Comparison of ENCODE assay signal across 30 cellular contexts in genomic region chr19:45145270-45146189, GRCh38.
"Had no signal": no experiment of that assay in that cellular context is flagged by ENCODE, and none has a peak within 500 bp of the region (broad histone marks: within the 10 kb centered on the region; RNA-seq: fewer than 3 reads in every experiment).

No MANE protein-coding gene starts in this region.

- H3K27ac ChIP-seq: breast epithelium, colonic mucosa, epithelial cell of prostate, esophagus squamous epithelium, heart right ventricle, left ventricle myocardium inferior, ovary, prostate gland, sigmoid colon, suprapubic skin, tibial nerve had no signal

- H3K27me3 ChIP-seq: breast epithelium, colonic mucosa, ovary, suprapubic skin had no signal

- H3K36me3 Mint-ChIP-seq: natural killer cell treated with Interleukin-12 subunit alpha and Interleukin-12 subunit beta and Interleukin-15 and Interleukin-18, amount 100 ng/mL, for 72 hours had no signal

- ATAC-seq: activated T-cell treated with anti-CD3 and anti-CD28 coated beads, Interleukin-2, amount 50 U/mL, for 4 hours; activated T-helper 17 cell treated with anti-CD3 and anti-CD28 coated beads, Interleukin-2, amount 50 U/mL, for 72 hours; heart right ventricle; natural killer cell treated with Interleukin-12 subunit alpha and Interleukin-12 subunit beta and Interleukin-15 and Interleukin-18, amount 100 ng/mL, for 72 hours; stimulated activated effector memory CD8-positive, alpha-beta T cell treated with anti-CD3 and anti-CD28 coated beads, Interleukin-12 subunit alpha, Interleukin-12 subunit beta, amount 100 ng/mL, for 72 hours; WTC11 had no signal

- H3K36me3 ChIP-seq: breast epithelium, colonic mucosa, ovary had no signal

- H3K27ac Mint-ChIP-seq: activated CD4-positive, alpha-beta memory T cell treated with anti-CD3 and anti-CD28 coated beads, Interleukin-2, amount 10 ng/mL, durations not matched to agents 7 days and 5 days; activated CD4-positive, alpha-beta T cell treated with anti-CD3 and anti-CD28 coated beads, Interleukin-2, amount 10 ng/mL, durations not matched to agents 7 days and 5 days; activated T-helper 17 cell treated with anti-CD3 and anti-CD28 coated beads, Interleukin-2, amount 50 U/mL, for 72 hours; natural killer cell treated with Interleukin-12 subunit alpha and Interleukin-12 subunit beta and Interleukin-15 and Interleukin-18, amount 100 ng/mL, for 72 hours; stimulated activated effector memory CD8-positive, alpha-beta T cell treated with anti-CD3 and anti-CD28 coated beads, Interleukin-12 subunit alpha, Interleukin-12 subunit beta, amount 100 ng/mL, for 72 hours; WTC11 had no signal

- H3K4me3 Mint-ChIP-seq: activated CD4-positive, alpha-beta memory T cell treated with anti-CD3 and anti-CD28 coated beads, Interleukin-2, amount 10 ng/mL, durations not matched to agents 7 days and 5 days; activated CD4-positive, alpha-beta T cell treated with anti-CD3 and anti-CD28 coated beads, Interleukin-2, amount 10 ng/mL, durations not matched to agents 7 days and 5 days; activated T-cell treated with anti-CD3 and anti-CD28 coated beads, Interleukin-2, amount 50 U/mL, for 4 hours; activated T-helper 17 cell treated with anti-CD3 and anti-CD28 coated beads, Interleukin-2, amount 50 U/mL, for 72 hours; natural killer cell treated with Interleukin-12 subunit alpha and Interleukin-12 subunit beta and Interleukin-15 and Interleukin-18, amount 100 ng/mL, for 72 hours; stimulated activated effector memory CD8-positive, alpha-beta T cell treated with anti-CD3 and anti-CD28 coated beads, Interleukin-12 subunit alpha, Interleukin-12 subunit beta, amount 100 ng/mL, for 72 hours; WTC11 had no signal

- DNase-seq: activated CD4-positive, alpha-beta memory T cell treated with anti-CD3 and anti-CD28 coated beads, Interleukin-2, amount 10 ng/mL, durations not matched to agents 7 days and 5 days; activated CD4-positive, alpha-beta T cell treated with anti-CD3 and anti-CD28 coated beads for 1 hour; activated CD4-positive, alpha-beta T cell treated with anti-CD3 and anti-CD28 coated beads, Interleukin-2, amount 10 ng/mL, durations not matched to agents 7 days and 5 days; activated gamma-delta T cell treated with Interleukin-2 at 50 U/mL for 16 hours; activated naive CD4-positive, alpha-beta T cell treated with anti-CD3 and anti-CD28 coated beads, Interleukin-2, amount 50 U/mL, for 16 hours; activated T-cell treated with anti-CD3 and anti-CD28 coated beads, Interleukin-2, amount 50 U/mL, for 4 hours; amniotic stem cell; colonic mucosa; effector CD8-positive, alpha-beta T cell; esophagus squamous epithelium; foreskin melanocyte; heart right ventricle; left ventricle myocardium inferior; mesendoderm; ovary; retina; sigmoid colon; small intestine; stimulated activated CD4-positive, alpha-beta T cell treated with anti-CD3 and anti-CD28 coated beads, Interleukin-4, amount 100 ng/mL, for 24 hours; T-helper 2 cell had no signal

- H3K9me3 Mint-ChIP-seq: activated CD4-positive, alpha-beta memory T cell treated with anti-CD3 and anti-CD28 coated beads, Interleukin-2, amount 10 ng/mL, durations not matched to agents 7 days and 5 days; activated CD4-positive, alpha-beta T cell treated with anti-CD3 and anti-CD28 coated beads, Interleukin-2, amount 10 ng/mL, durations not matched to agents 7 days and 5 days; activated T-cell treated with anti-CD3 and anti-CD28 coated beads, Interleukin-2, amount 50 U/mL, for 4 hours; activated T-helper 17 cell treated with anti-CD3 and anti-CD28 coated beads, Interleukin-2, amount 50 U/mL, for 72 hours; natural killer cell treated with Interleukin-12 subunit alpha and Interleukin-12 subunit beta and Interleukin-15 and Interleukin-18, amount 100 ng/mL, for 72 hours; stimulated activated effector memory CD8-positive, alpha-beta T cell treated with anti-CD3 and anti-CD28 coated beads, Interleukin-12 subunit alpha, Interleukin-12 subunit beta, amount 100 ng/mL, for 72 hours; WTC11 had no signal

- H3K4me3 ChIP-seq: breast epithelium, colonic mucosa, esophagus squamous epithelium, heart right ventricle, left ventricle myocardium inferior, lung, ovary, prostate gland, sigmoid colon, suprapubic skin, tibial nerve had no signal

- H3K4me1 Mint-ChIP-seq: WTC11 had no signal

- H3K9me3 ChIP-seq: breast epithelium, colonic mucosa, esophagus squamous epithelium, heart right ventricle, left ventricle myocardium inferior, ovary, prostate gland, sigmoid colon, suprapubic skin, tibial nerve had no signal

- H3K27me3 Mint-ChIP-seq: activated CD4-positive, alpha-beta memory T cell treated with anti-CD3 and anti-CD28 coated beads, Interleukin-2, amount 10 ng/mL, durations not matched to agents 7 days and 5 days; activated CD4-positive, alpha-beta T cell treated with anti-CD3 and anti-CD28 coated beads, Interleukin-2, amount 10 ng/mL, durations not matched to agents 7 days and 5 days; activated T-helper 17 cell treated with anti-CD3 and anti-CD28 coated beads, Interleukin-2, amount 50 U/mL, for 72 hours; natural killer cell treated with Interleukin-12 subunit alpha and Interleukin-12 subunit beta and Interleukin-15 and Interleukin-18, amount 100 ng/mL, for 72 hours had no signal
